7 cellular contexts compared by ENCODE assay signal in the genomic region with DNA sequence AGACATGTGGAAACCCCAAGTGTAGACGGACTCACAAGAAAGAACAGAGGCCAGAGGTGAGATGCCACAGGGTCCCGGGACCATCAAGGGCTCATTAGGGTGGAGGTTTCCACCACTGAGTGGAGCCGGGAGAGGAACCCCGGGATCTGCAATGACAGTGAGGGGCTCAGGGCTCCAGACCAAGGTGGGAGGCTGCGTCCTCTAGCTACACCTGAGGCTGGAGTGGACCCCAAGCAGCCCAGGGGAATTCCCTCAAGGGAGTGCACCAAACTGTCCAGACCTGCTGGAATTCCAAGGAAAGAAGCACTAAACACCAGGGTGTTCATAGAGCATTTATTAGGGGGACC. TPM values are rescaled to one million over a fixed set of nuclear protein-coding genes. Genes with fewer than 3 reads are reported as not detected.
"Had no signal": no experiment of that assay in that cellular context is flagged by ENCODE, and none has a peak within 500 bp of the region (broad histone marks: within the 10 kb centered on the region; RNA-seq: fewer than 3 reads in every experiment).

No MANE protein-coding gene starts in this region.

RNA-seq across cellular contexts. Expression of gene LILRB2, which starts 0.8 kb away (rescaled TPM):
- total RNA-seq: HT-29, LHCN-M2, MCF 10A, OCI-LY7, PC-3, SK-MEL-5 had no signal
- polyA plus RNA-seq: SK-N-SH had no signal

RNA-seq across cellular contexts. Expression of gene LILRB5, which starts 24.6 kb away (rescaled TPM):
- total RNA-seq: HT-29, LHCN-M2, MCF 10A, OCI-LY7, PC-3, SK-MEL-5 had no signal
- polyA plus RNA-seq: SK-N-SH had no signal

RNA-seq across cellular contexts. Expression of gene LILRA5, which starts 31.3 kb away (rescaled TPM):
- total RNA-seq: HT-29, LHCN-M2, MCF 10A, OCI-LY7, PC-3, SK-MEL-5 had no signal
- polyA plus RNA-seq: SK-N-SH had no signal

RNA-seq across cellular contexts. Expression of gene LILRA6, which starts 39.1 kb away (rescaled TPM):
- total RNA-seq: HT-29, LHCN-M2, MCF 10A, OCI-LY7, PC-3 had no signal
- polyA plus RNA-seq: SK-N-SH had no signal

RNA-seq across cellular contexts. Expression of gene LILRA4, which starts 57.3 kb away (rescaled TPM):
- total RNA-seq: HT-29, LHCN-M2, MCF 10A, OCI-LY7, PC-3, SK-MEL-5 had no signal
- polyA plus RNA-seq: SK-N-SH had no signal
